In genomic region chr10:119304541-119304940, GRCh38 we compare ENCODE assay signal across 18 cellular contexts.
A peak's percentile ranks its signal among the peaks of the same experiment; 100 is the strongest.
DNase-seq lines count a peak whose midpoint lies in the region; ATAC-seq, FAIRE-seq and TF ChIP-seq lines count a peak whose summit lies in the region.
"Had no signal": no experiment of that assay in that cellular context is flagged by ENCODE, and none has a peak within 500 bp of the region (broad histone marks: within the 10 kb centered on the region; RNA-seq: fewer than 3 reads in every experiment).

No MANE protein-coding gene starts in this region.

- H3K4me1 ChIP-seq in K562 (replicated peaks in 1 of 2; ENCODE audit: control insufficient read depth in 2 of 2, insufficient read depth in 2 of 2, low read length in 2 of 2), result peaks cover 13 to 16% of the 10 kb centered on the region in 2 experiments; a peak in 4 of 5 replicates

- no peak for TF ChIP-seq POLR2A in K562 (conservative IDR thresholded peaks at IDR 0.05)

- H3K4me1 Mint-ChIP-seq in activated CD4-positive, alpha-beta T cell treated with anti-CD3 and anti-CD28 coated beads, Interleukin-2, amount 10 ng/mL, durations not matched to agents 7 days and 5 days, result peaks cover 80% of the 10 kb centered on the region
- peaks cover 82 to 99% of the 10 kb centered on the region in 2 donors for H3K4me1 Mint-ChIP-seq in stimulated activated naive B cell treated with anti-CD40 and anti-IgM and Interleukin-4, amounts not matched to agents 10 μg/mL and 1 μg/mL and 100 μg/mL, for 72 hours

- peaks cover 3% of the 10 kb centered on the region for H3K27me3 Mint-ChIP-seq in activated CD4-positive, alpha-beta T cell treated with anti-CD3 and anti-CD28 coated beads, Interleukin-2, amount 10 ng/mL, durations not matched to agents 7 days and 5 days
- H3K27me3 Mint-ChIP-seq in stimulated activated naive B cell treated with anti-CD40 and anti-IgM and Interleukin-4, amounts not matched to agents 10 μg/mL and 1 μg/mL and 100 μg/mL, for 72 hours, result no peaks in the 10 kb centered on the region

- H3K36me3 Mint-ChIP-seq in activated CD4-positive, alpha-beta T cell treated with anti-CD3 and anti-CD28 coated beads, Interleukin-2, amount 10 ng/mL, durations not matched to agents 7 days and 5 days (ENCODE audit: low read depth), result peaks cover under 1% of the 10 kb centered on the region
- no peaks in the 10 kb centered on the region for H3K36me3 Mint-ChIP-seq in stimulated activated naive B cell treated with anti-CD40 and anti-IgM and Interleukin-4, amounts not matched to agents 10 μg/mL and 1 μg/mL and 100 μg/mL, for 72 hours

- WGBS in K562 (ENCODE audit: insufficient coverage, low coverage, missing lambda C conversion rate), result 65% methylated on average over 7 of the region's 8 CpGs

- no peaks in the 10 kb centered on the region for H3K27me3 ChIP-seq in K562 (ENCODE audit: control insufficient read depth in 2 of 2, insufficient read depth in 2 of 2, low read length in 2 of 2)
- H3K27me3 ChIP-seq: tibial nerve had no signal

- no peak overlapping the region for H3K27ac ChIP-seq in K562 (ENCODE audit: extremely low read depth, low read depth, low read length)

- H3K9me3 ChIP-seq in K562 (replicated peaks; ENCODE audit: control insufficient read depth, insufficient read depth, low read depth, low read length), result no peaks in the 10 kb centered on the region
- H3K9me3 ChIP-seq: tibial nerve had no signal

- no peak overlapping the region for H3K4me3 ChIP-seq in K562
- H3K4me3 ChIP-seq: lung, tibial nerve had no signal

- H3K27ac Mint-ChIP-seq in activated CD4-positive, alpha-beta T cell treated with anti-CD3 and anti-CD28 coated beads, Interleukin-2, amount 10 ng/mL, durations not matched to agents 7 days and 5 days, result peak overlapping the region; percentile 96
- H3K27ac Mint-ChIP-seq in stimulated activated naive B cell treated with anti-CD40 and anti-IgM and Interleukin-4, amounts not matched to agents 10 μg/mL and 1 μg/mL and 100 μg/mL, for 72 hours, result peak overlapping the region; percentile 100

- no peak for TF ChIP-seq CTCF in K562 (IDR thresholded peaks at IDR 0.05 in 2 of 3, conservative IDR thresholded peaks at IDR 0.05 in 1 of 3; ENCODE audit: insufficient read depth in 2 of 3, low read depth in 1 of 3, low read length in 3 of 3)

- H3K4me2 ChIP-seq in K562 (ENCODE audit: insufficient read depth, low read length), result no peak overlapping the region

- POLR2A ChIA-PET in activated CD4-positive, alpha-beta T cell treated with anti-CD3 and anti-CD28 coated beads, Interleukin-2, amount 10 ng/mL, durations not matched to agents 7 days and 5 days (lab: Charles Lee), result interaction anchor here (0.5 to 0.7 kb wide), 2 partner anchors 23 to 146 kb away, joined by 3 to 4 read pairs; no protein-coding TSS in a partner anchor
- POLR2A ChIA-PET in K562 (lab: Yijun Ruan, JAX), result interaction anchor here (0.8 to 1.1 kb wide), 2 partner anchors 12 to 15 kb away, joined by 3 read pairs; no protein-coding TSS in a partner anchor

- no peaks in the 10 kb centered on the region for H3K36me3 ChIP-seq in K562 (ENCODE audit: control insufficient read depth, insufficient read depth, low read length)
- H3K36me3 ChIP-seq: tibial nerve had no signal

- CTCF ChIA-PET in activated CD4-positive, alpha-beta T cell treated with anti-CD3 and anti-CD28 coated beads, Interleukin-2, amount 10 ng/mL, durations not matched to agents 7 days and 5 days (lab: Charles Lee), result interaction anchor here (0.7 to 1.1 kb wide), 2 partner anchors 10 to 185 kb away, joined by 3 to 4 read pairs; no protein-coding TSS in a partner anchor
- CTCF ChIA-PET in K562 (lab: Yijun Ruan, JAX; ENCODE audit: low intra/inter-chr PET ratio), result no interaction called here

- H3K4me3 Mint-ChIP-seq in activated CD4-positive, alpha-beta T cell treated with anti-CD3 and anti-CD28 coated beads, Interleukin-2, amount 10 ng/mL, durations not matched to agents 7 days and 5 days, result no peak overlapping the region
- H3K4me3 Mint-ChIP-seq in stimulated activated naive B cell treated with anti-CD40 and anti-IgM and Interleukin-4, amounts not matched to agents 10 μg/mL and 1 μg/mL and 100 μg/mL, for 72 hours, result peak overlapping the region; percentile 29 to 85

- H2AFZ ChIP-seq in K562 (ENCODE audit: low read depth, low read length), result no peak overlapping the region

- intact Hi-C loops in K562 (cut with micrococcal nuclease), result no loop called here

- no peaks in the 10 kb centered on the region for H3K9me1 ChIP-seq in K562 (ENCODE audit: control insufficient read depth, insufficient read depth, low read length)

- no peak for ATAC-seq in K562
- ATAC-seq in stimulated activated naive B cell treated with anti-CD40 and anti-IgM and Interleukin-4, amounts not matched to agents 10 μg/mL and 1 μg/mL and 100 μg/mL, for 72 hours (replicated peaks), result no peak

- TF ChIP-seq EP300 in K562 (IDR thresholded peaks at IDR 0.05; ENCODE audit: low read length), result no peak

- H3K79me2 ChIP-seq in K562 (ENCODE audit: control insufficient read depth, insufficient read depth, low read length), result no peaks in the 10 kb centered on the region

- H4K20me1 ChIP-seq in K562 (replicated peaks; ENCODE audit: control insufficient read depth, insufficient read depth, low read length), result no peaks in the 10 kb centered on the region

- in situ Hi-C loops in K562 (cut with MboI), result no loop called here

- no peak for FAIRE-seq in K562 (lab: Jason Lieb, UNC)
- FAIRE-seq: HTR-8/SVneo had no signal

- DNase-seq in activated CD4-positive, alpha-beta T cell treated with anti-CD3 and anti-CD28 coated beads, Interleukin-2, amount 10 ng/mL, durations not matched to agents 7 days and 5 days, result no peak
- DNase-seq in activated CD4-positive, alpha-beta T cell treated with anti-CD3 and anti-CD28 coated beads for 1 hour, result no peak
- DNase-seq in NAMALWA (ENCODE audit: low spot score) (peak; percentile 44), K562 (ENCODE audit: extremely low read depth in 1 of 4, low spot score in 3 of 4) (no peak), NCI-H526 treated with DMSO at 0.1 percent for 48 hours (lab: John Stamatoyannopoulos, UW) (no peak), CD1c-positive myeloid dendritic cell (ENCODE audit: extremely low spot score) (no peak), 8988T (no peak)
- no peak for DNase-seq in stimulated activated naive B cell treated with anti-CD40 and anti-IgM and Interleukin-4, amounts not matched to agents 10 μg/mL and 1 μg/mL and 100 μg/mL, for 72 hours
- DNase-seq: aorta, cortex of kidney, HCEC 1CT, hypothalamus, NCI-H1048, NCI-H345, T1000 had no signal

- H3K9me3 Mint-ChIP-seq in activated CD4-positive, alpha-beta T cell treated with anti-CD3 and anti-CD28 coated beads, Interleukin-2, amount 10 ng/mL, durations not matched to agents 7 days and 5 days, result no peaks in the 10 kb centered on the region
- no peaks in the 10 kb centered on the region for H3K9me3 Mint-ChIP-seq in stimulated activated naive B cell treated with anti-CD40 and anti-IgM and Interleukin-4, amounts not matched to agents 10 μg/mL and 1 μg/mL and 100 μg/mL, for 72 hours

- H3K9ac ChIP-seq in K562 (ENCODE audit: insufficient read depth in 1 of 2, low read depth in 2 of 2, low read length in 2 of 2), result no peak overlapping the region; a peak in 1 of 4 replicates

- TF ChIP-seq RAD21 in K562 (CRISPR knock-in tag; conservative IDR thresholded peaks at IDR 0.05 in 1 of 2, IDR thresholded peaks at IDR 0.05 in 1 of 2), result no peak

- BruUV-seq in K562 (replicated peaks; lab: Mats Ljungman, UMichigan), result no TSS peak

TF ChIP-seq in K562, 482 proteins besides CTCF, POLR2A, EP300 and RAD21:
- TF ChIP-seq SPI1 (IDR thresholded peaks at IDR 0.05; ENCODE audit: borderline replicate concordance, low read depth, low read length) (no peak), RB1 (IDR thresholded peaks at IDR 0.05; ENCODE audit: low read depth) (no peak), ZNF445 (CRISPR knock-in tag; IDR thresholded peaks at IDR 0.05; ENCODE audit: low read depth) (no peak), BCOR (IDR thresholded peaks at IDR 0.05) (peak; percentile 40; the same call in 1 of the 2 replicates), RBM25 (IDR thresholded peaks at IDR 0.05; ENCODE audit: low read depth, low read length, severe bottlenecking) (peak; percentile 33), TAF9B (IDR thresholded peaks at IDR 0.05; ENCODE audit: partially characterized antibody) (no peak)
